Comparison of ENCODE assay signal across 1 cellular context in genomic region chr1:27321813-27322568, GRCh38.
A peak's percentile ranks its signal among the peaks of the same experiment; 100 is the strongest.
TF ChIP-seq lines count a peak whose summit lies in the region.

TSS of gene TMEM222 (plus strand) at chr1:27322163. CDS start at chr1:27322198, 35 bp downstream.

TF ChIP-seq in WTC11, 78 proteins besides CTCF, POLR2A, EP300 and RAD21 (continued from another document and continues in another):
- TF ChIP-seq E2F4 (CRISPR knock-in tag; IDR thresholded peaks at IDR 0.05; ENCODE audit: borderline replicate concordance, low read depth) (no peak), GRHL2 (CRISPR knock-in tag; IDR thresholded peaks at IDR 0.05; ENCODE audit: insufficient replicate concordance, severe bottlenecking) (no peak), ZNF121 (CRISPR knock-in tag; IDR thresholded peaks at IDR 0.05) (no peak), PREB (CRISPR knock-in tag; IDR thresholded peaks at IDR 0.05; ENCODE audit: borderline replicate concordance) (0 out of 2 replicates have a peak, but pooled peaks have one; percentile 23), ERG (CRISPR knock-in tag; IDR thresholded peaks at IDR 0.05) (no peak), OVOL2 (CRISPR knock-in tag; IDR thresholded peaks at IDR 0.05; ENCODE audit: borderline replicate concordance) (no peak), ELF4 (CRISPR knock-in tag; IDR thresholded peaks at IDR 0.05; ENCODE audit: low read depth) (no peak), FOXK1 (CRISPR knock-in tag; IDR thresholded peaks at IDR 0.05) (peak; percentile 96), SMAD4 (CRISPR knock-in tag; IDR thresholded peaks at IDR 0.05) (no peak), ZNF281 (CRISPR knock-in tag; IDR thresholded peaks at IDR 0.05) (no peak; the same call in 1 of the 2 replicates), FOXJ3 (CRISPR knock-in tag; IDR thresholded peaks at IDR 0.05; ENCODE audit: borderline replicate concordance) (no peak), AR (CRISPR knock-in tag; IDR thresholded peaks at IDR 0.05) (no peak), MLX (CRISPR knock-in tag; IDR thresholded peaks at IDR 0.05) (0 out of 2 replicates have a peak, but pooled peaks have one; percentile 69), USF1 (CRISPR knock-in tag; IDR thresholded peaks at IDR 0.05) (peak; percentile 59; the same call in 1 of the 2 replicates), ZNF317 (CRISPR knock-in tag; IDR thresholded peaks at IDR 0.05; ENCODE audit: borderline replicate concordance, low read depth) (no peak; the same call in 1 of the 2 replicates), ATF3 (CRISPR knock-in tag; conservative IDR thresholded peaks at IDR 0.05) (no peak), PRDM15 (CRISPR knock-in tag; IDR thresholded peaks at IDR 0.05) (peak; percentile 71; the same call in 1 of the 2 replicates), JAZF1 (CRISPR knock-in tag; IDR thresholded peaks at IDR 0.05) (no peak), ZNF423 (CRISPR knock-in tag; IDR thresholded peaks at IDR 0.05) (no peak), CDX4 (CRISPR knock-in tag; IDR thresholded peaks at IDR 0.05; ENCODE audit: borderline replicate concordance) (no peak), GABPB1 (CRISPR knock-in tag; IDR thresholded peaks at IDR 0.05) (peak; percentile 96), JUN (CRISPR knock-in tag; IDR thresholded peaks at IDR 0.05) (no peak), IRF1 (CRISPR knock-in tag; IDR thresholded peaks at IDR 0.05) (no peak), ZMAT4 (CRISPR knock-in tag; IDR thresholded peaks at IDR 0.05) (no peak), CBFB (CRISPR knock-in tag; IDR thresholded peaks at IDR 0.05; ENCODE audit: low read depth) (0 out of 2 replicates have a peak, but pooled peaks have one; percentile 4), E2F1 (CRISPR knock-in tag; IDR thresholded peaks at IDR 0.05) (no peak), NFYB (CRISPR knock-in tag; conservative IDR thresholded peaks at IDR 0.05; ENCODE audit: low read depth) (peak; percentile 63), ZSCAN18 (CRISPR knock-in tag; IDR thresholded peaks at IDR 0.05) (no peak), STAT6 (CRISPR knock-in tag; conservative IDR thresholded peaks at IDR 0.05; ENCODE audit: low read depth) (no peak)
